ENCODE assay signal across 8 cellular contexts in the genomic region with DNA sequence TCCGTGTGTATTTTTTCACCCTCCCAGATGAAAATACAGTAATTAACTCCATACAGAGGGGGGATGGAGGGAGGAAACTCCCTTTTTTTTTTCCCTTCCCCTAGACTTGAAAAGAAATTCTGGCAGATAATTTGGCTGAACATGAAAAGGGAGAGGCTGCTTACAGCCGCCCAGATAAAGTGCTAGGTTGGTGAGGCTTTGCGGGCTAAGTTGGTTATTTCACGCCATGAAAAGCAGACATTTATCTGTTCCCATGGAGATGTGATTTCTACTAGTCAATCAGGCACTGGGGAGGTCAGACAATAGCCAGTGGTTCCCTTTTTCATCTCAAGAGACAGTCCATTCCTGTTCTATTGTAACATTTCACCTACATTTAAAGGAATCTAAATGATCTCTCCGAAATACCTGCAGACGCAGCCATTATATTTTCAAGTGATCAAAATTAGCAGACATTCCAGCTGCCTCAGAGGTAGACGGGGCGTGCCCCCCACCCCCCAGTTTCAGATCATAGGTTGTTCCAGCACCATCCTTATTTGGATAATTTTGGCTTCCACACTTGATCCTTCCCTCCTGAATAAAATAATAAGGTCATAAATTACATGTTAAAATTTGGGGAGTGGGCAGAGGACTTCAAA.
DNase-seq lines count a peak whose midpoint lies in the region; ATAC-seq lines count a peak whose summit lies in the region.

No MANE protein-coding gene starts in this region.

- H3K4me1 ChIP-seq in BLaER1 (peaks cover 85% of the 10 kb centered on the region), HUES6 (ENCODE audit: control insufficient read depth, insufficient read depth, low read length) (peaks cover 69% of the 10 kb centered on the region), muscle layer of duodenum (ENCODE audit: control insufficient read depth in 1 of 2, insufficient read depth in 2 of 2, low read length in 2 of 2) (peaks cover 0 to 27% of the 10 kb centered on the region in 2 donors)

- H3K27ac ChIP-seq in BLaER1 = peak overlapping the region; percentile 88
- H3K27ac ChIP-seq in HUES6 (ENCODE audit: low read depth, low read length) = peak overlapping the region; percentile 85
- peak overlapping the region; percentile 90 for H3K27ac ChIP-seq in muscle layer of duodenum (ENCODE audit: low read length)

- DNase-seq in astrocyte of the hippocampus (ENCODE audit: low read depth, low spot score) = peak; percentile 66
- DNase-seq in hepatic stellate cell (ENCODE audit: low spot score) = no peak
- no peak for DNase-seq in cerebellar cortex (ENCODE audit: low spot score)
- DNase-seq in UCSD-AML1 (lab: John Stamatoyannopoulos, UW; ENCODE audit: unreplicated experiment) = no peak

- H3K9me3 ChIP-seq in BLaER1 = peaks cover 14% of the 10 kb centered on the region
- H3K9me3 ChIP-seq in HUES6 (ENCODE audit: control insufficient read depth, insufficient read depth, low read depth, low read length) = no peaks in the 10 kb centered on the region
- H3K9me3 ChIP-seq in muscle layer of duodenum (ENCODE audit: control insufficient read depth in 1 of 2, low read length in 2 of 2) = no peaks in the 10 kb centered on the region

- peak overlapping the region; percentile 87 for H3K4me2 ChIP-seq in BLaER1

- H3K9ac ChIP-seq in BLaER1 (peak overlapping the region; percentile 80), HUES6 (ENCODE audit: low read length) (peak overlapping the region; percentile 67)

- H4K20me1 ChIP-seq in BLaER1 = no peaks in the 10 kb centered on the region

- no peak for ATAC-seq in HG02885 (IDR thresholded peaks at IDR 0.05; ENCODE audit: poor library complexity, unreplicated experiment)

- no peaks in the 10 kb centered on the region for H3K27me3 ChIP-seq in BLaER1
- no peaks in the 10 kb centered on the region for H3K27me3 ChIP-seq in HUES6 (ENCODE audit: control insufficient read depth, insufficient read depth, low read length)
- no peaks in the 10 kb centered on the region for H3K27me3 ChIP-seq in muscle layer of duodenum (ENCODE audit: low read depth, low read length)

- peak overlapping the region; percentile 51 for H3K4me3 ChIP-seq in BLaER1
- H3K4me3 ChIP-seq in HUES6 (ENCODE audit: low read depth, low read length) = no peak overlapping the region
- H3K4me3 ChIP-seq in muscle layer of duodenum (ENCODE audit: low read depth in 1 of 2, low read length in 2 of 2) = peak overlapping the region in 1 of 2 donors; percentile 17

- no peaks in the 10 kb centered on the region for H3K36me3 ChIP-seq in BLaER1
- no peaks in the 10 kb centered on the region for H3K36me3 ChIP-seq in HUES6 (ENCODE audit: control insufficient read depth, insufficient read depth, low read length)
- no peaks in the 10 kb centered on the region for H3K36me3 ChIP-seq in muscle layer of duodenum (ENCODE audit: control insufficient read depth in 1 of 2, insufficient read depth in 2 of 2, low read length in 2 of 2)
